ENCODE assay signal across 19 cellular contexts in the genomic region with DNA sequence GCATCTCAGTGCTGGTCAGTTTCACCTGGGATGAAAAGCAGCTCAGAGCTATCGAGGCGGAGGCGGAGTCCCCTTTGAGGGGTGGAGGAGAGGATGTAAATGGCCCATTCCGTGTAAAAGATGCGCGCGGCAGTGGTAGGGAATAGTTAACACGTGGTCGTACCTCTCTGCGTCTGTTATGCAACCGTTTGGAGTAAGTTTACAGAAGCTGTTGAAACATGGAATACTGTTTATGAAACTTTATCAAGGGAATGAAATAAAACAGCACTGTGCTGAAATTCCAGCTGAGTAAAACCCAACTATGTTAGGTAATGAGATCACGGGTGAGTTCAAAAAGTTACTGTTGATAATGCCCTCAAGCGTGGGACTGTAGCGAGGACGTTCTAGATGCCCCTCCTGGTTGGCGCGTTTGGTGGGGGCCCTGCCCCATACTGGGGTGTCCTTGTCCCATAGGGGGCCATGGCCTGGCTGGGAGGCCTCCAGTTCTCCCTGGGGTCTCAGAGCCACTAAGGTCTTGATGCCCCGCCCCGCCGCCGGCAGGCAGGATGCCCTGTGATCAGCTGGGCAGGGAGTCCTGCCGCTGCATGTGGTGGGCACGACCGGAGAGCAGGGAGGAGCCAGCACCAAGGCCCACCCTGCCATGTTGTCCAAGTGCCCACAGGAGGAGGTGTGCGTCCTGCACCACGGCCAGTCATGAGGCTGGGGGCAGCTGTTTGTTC.
DNase-seq lines count a peak whose midpoint lies in the region; ATAC-seq and TF ChIP-seq lines count a peak whose summit lies in the region.
"Had no signal": no experiment of that assay in that cellular context is flagged by ENCODE, and none has a peak within 500 bp of the region (broad histone marks: within the 10 kb centered on the region; RNA-seq: fewer than 3 reads in every experiment).

No MANE protein-coding gene starts in this region.

- intact Hi-C loops in Right ventricle myocardium inferior (cut with DNase I) (loop anchor here (2.0 to 10.0 kb wide), 2 partner anchors 20 to 558 kb away; no protein-coding TSS in a partner anchor), cardiac septum (cut with DNase I) (no loop called here), left ventricle myocardium inferior (cut with micrococcal nuclease) (no loop called here)
- intact Hi-C loops in CD4-positive, alpha-beta T cell (cut with DNase I, micrococcal nuclease): no loop called here

- no peaks in the 10 kb centered on the region for H3K9me3 Mint-ChIP-seq in CD4-positive, alpha-beta T cell
- H3K9me3 Mint-ChIP-seq: type B pancreatic cell had no signal

- no peak overlapping the region for H2AK5ac ChIP-seq in trophoblast cell (ENCODE audit: low read length)

- no peak overlapping the region for H4K8ac ChIP-seq in trophoblast cell (ENCODE audit: low read depth, low read length)

- no CpG with 5 or more reads among the region's 26 CpGs for WGBS in trophoblast cell (ENCODE audit: extremely low coverage, insufficient coverage, insufficient read length)

- H3K27ac ChIP-seq in left ventricle myocardium inferior (replicated peaks): peak overlapping the region; percentile 86
- no peak overlapping the region for H3K27ac ChIP-seq in trophoblast cell (ENCODE audit: low read depth, low read length)
- no peak overlapping the region for H3K27ac ChIP-seq in CD4-positive, alpha-beta T cell (ENCODE audit: low read depth, low read length)
- H3K27ac ChIP-seq: ascending aorta, BLaER1 had no signal

- no peak overlapping the region for H3K9ac ChIP-seq in trophoblast cell (ENCODE audit: low read length)
- H3K9ac ChIP-seq: BLaER1 had no signal

- no peaks in the 10 kb centered on the region for H3K79me1 ChIP-seq in trophoblast cell (ENCODE audit: low read length)

- no peak overlapping the region for H2BK120ac ChIP-seq in trophoblast cell (ENCODE audit: insufficient read depth, low read length, poor library complexity)

- no peak overlapping the region for H3K4ac ChIP-seq in trophoblast cell (ENCODE audit: low read depth, low read length)

- CTCF ChIA-PET in CD4-positive, alpha-beta T cell (lab: Charles Lee): no interaction called here

- no peaks in the 10 kb centered on the region for H3K36me3 Mint-ChIP-seq in CD4-positive, alpha-beta T cell (ENCODE audit: low read depth)
- H3K36me3 Mint-ChIP-seq: natural killer cell had no signal

- H2AFZ ChIP-seq in trophoblast cell (ENCODE audit: insufficient read depth, low read length, poor library complexity): no peak overlapping the region

- peaks cover 4% of the 10 kb centered on the region for H3K27me3 Mint-ChIP-seq in CD4-positive, alpha-beta T cell
- H3K27me3 Mint-ChIP-seq: type B pancreatic cell had no signal

- H4K12ac ChIP-seq in trophoblast cell (ENCODE audit: low read depth, low read length): no peak overlapping the region

- H3K9me3 ChIP-seq in left ventricle myocardium inferior (replicated peaks) (no peaks in the 10 kb centered on the region), trophoblast cell (ENCODE audit: insufficient read depth, low read depth, low read length) (peaks cover 11% of the 10 kb centered on the region)
- no peaks in the 10 kb centered on the region for H3K9me3 ChIP-seq in CD4-positive, alpha-beta T cell (ENCODE audit: control insufficient read depth, low read length)
- H3K9me3 ChIP-seq: ascending aorta, BLaER1 had no signal

- ATAC-seq in Right ventricle myocardium inferior (peak; percentile 18), GM18870 (IDR thresholded peaks at IDR 0.05; ENCODE audit: unreplicated experiment) (no peak)
- no peak for ATAC-seq in CD4-positive, alpha-beta T cell (ENCODE audit: poor library complexity)
- ATAC-seq: activated T-cell treated with anti-CD3 and anti-CD28 coated beads, Interleukin-2, amount 50 U/mL, for 72 hours; natural killer cell had no signal

- H3K18ac ChIP-seq in trophoblast cell (ENCODE audit: low read length): peak overlapping the region; percentile 19

- no peak overlapping the region for H2BK5ac ChIP-seq in trophoblast cell (ENCODE audit: low read depth, low read length, poor library complexity)

- no peaks in the 10 kb centered on the region for H3K79me2 ChIP-seq in trophoblast cell (ENCODE audit: control insufficient read depth, insufficient read depth, low read length, poor library complexity)

- H3K27me3 ChIP-seq in left ventricle myocardium inferior (ENCODE audit: low read depth) (no peaks in the 10 kb centered on the region), trophoblast cell (ENCODE audit: insufficient read depth, low read length) (no peaks in the 10 kb centered on the region)
- H3K27me3 ChIP-seq in CD4-positive, alpha-beta T cell (ENCODE audit: control insufficient read depth, insufficient read depth, low read length): no peaks in the 10 kb centered on the region
- H3K27me3 ChIP-seq: ascending aorta, BLaER1 had no signal

- no peak overlapping the region for H3K4me3 ChIP-seq in left ventricle myocardium inferior
- no peak overlapping the region for H3K4me3 ChIP-seq in trophoblast cell (ENCODE audit: low read depth, low read length)
- H3K4me3 ChIP-seq: ascending aorta, BLaER1 had no signal

- no peaks in the 10 kb centered on the region for H3K36me3 ChIP-seq in left ventricle myocardium inferior
- H3K36me3 ChIP-seq in trophoblast cell (ENCODE audit: control insufficient read depth in 1 of 2, insufficient read depth in 2 of 2, low read length in 2 of 2): peaks cover 84 to 94% of the 10 kb centered on the region in 2 experiments

- H3K4me1 ChIP-seq in left ventricle myocardium inferior (peaks cover 79% of the 10 kb centered on the region), trophoblast cell (ENCODE audit: control insufficient read depth in 1 of 2, insufficient read depth in 2 of 2, low read length in 2 of 2) (peaks cover 0 to 3% of the 10 kb centered on the region in 2 experiments)

- POLR2A ChIA-PET in CD4-positive, alpha-beta T cell (lab: Charles Lee): no interaction called here

- H3K4me2 ChIP-seq in trophoblast cell (ENCODE audit: low read length): no peak overlapping the region
- H3K4me2 ChIP-seq: BLaER1 had no signal

- peak; percentile 64 for DNase-seq in Right ventricle myocardium inferior (ENCODE audit: missing footprints)
- DNase-seq in cardiac septum (ENCODE audit: low spot score): no peak
- no peak for DNase-seq in left ventricle myocardium inferior
- no peak for DNase-seq in trophoblast cell
- DNase-seq in DMS153 (lab: John Stamatoyannopoulos, UW): no peak
- no peak for DNase-seq in CD4-positive, alpha-beta T cell
- DNase-seq in T-helper 1 cell: no peak
- DNase-seq: activated CD8-positive, alpha-beta memory T cell treated with anti-CD3 and anti-CD28 coated beads for 24 hours; activated naive CD4-positive, alpha-beta T cell treated with anti-CD3 and anti-CD28 coated beads, Interleukin-2, amount 50 U/mL, for 16 hours; activated T-cell treated with anti-CD3 and anti-CD28 coated beads, Interleukin-2, amount 50 U/mL, for 72 hours; cerebellar nuclear complex; HCEC 1CT; natural killer cell; NCI-H524; stimulated activated naive CD4-positive, alpha-beta T cell treated with Interleukin-2 at 50 U/mL for 16 hours had no signal

- no peaks in the 10 kb centered on the region for H3K4me1 Mint-ChIP-seq in CD4-positive, alpha-beta T cell (ENCODE audit: low read depth)
- H3K4me1 Mint-ChIP-seq: natural killer cell had no signal

- no peak overlapping the region for H4K91ac ChIP-seq in trophoblast cell (ENCODE audit: low read depth, low read length)

- H2BK12ac ChIP-seq in trophoblast cell (ENCODE audit: low read length): no peak overlapping the region

- no peak overlapping the region for H3K23ac ChIP-seq in trophoblast cell (ENCODE audit: low read length)

- H3K14ac ChIP-seq in trophoblast cell (ENCODE audit: low read length): no peak overlapping the region

- no peak for TF ChIP-seq CTCF in left ventricle myocardium inferior (IDR thresholded peaks at IDR 0.05; ENCODE audit: borderline replicate concordance)
- no peak for TF ChIP-seq CTCF in CD4-positive, alpha-beta T cell (IDR thresholded peaks at IDR 0.05)

- no peak overlapping the region for H3K4me3 Mint-ChIP-seq in CD4-positive, alpha-beta T cell
- H3K4me3 Mint-ChIP-seq: activated T-cell treated with anti-CD3 and anti-CD28 coated beads, Interleukin-2, amount 50 U/mL, for 72 hours; natural killer cell; type B pancreatic cell had no signal

- no peak overlapping the region for H3K27ac Mint-ChIP-seq in CD4-positive, alpha-beta T cell
- H3K27ac Mint-ChIP-seq: activated T-cell treated with anti-CD3 and anti-CD28 coated beads, Interleukin-2, amount 50 U/mL, for 72 hours; natural killer cell; type B pancreatic cell had no signal
